Comparison of ENCODE assay signal across 1 cellular context in genomic region chr4:182925298-182925738, GRCh38.
TF ChIP-seq lines count a peak whose summit lies in the region.

No MANE protein-coding gene starts in this region.

TF ChIP-seq in H1, 55 proteins besides CTCF, POLR2A, EP300 and RAD21 (continued from another document):
- TF ChIP-seq ATF3 (IDR thresholded peaks at IDR 0.05; ENCODE audit: insufficient read depth, low read depth, low read length): no peak
- no peak for TF ChIP-seq USF2 (IDR thresholded peaks at IDR 0.05; ENCODE audit: low read length)
- TF ChIP-seq TCF12 (IDR thresholded peaks at IDR 0.05; ENCODE audit: low read depth, low read length): no peak
- peak; percentile 93 for TF ChIP-seq KDM1A (IDR thresholded peaks at IDR 0.05; ENCODE audit: borderline replicate concordance, low read length)
TF ChIP-seq in H1: peak in this region for 4.
